ENCODE assay signal across 23 cellular contexts in genomic region chr9:122129969-122130368, GRCh38. TPM values are rescaled to one million over a fixed set of nuclear protein-coding genes. Genes with fewer than 3 reads are reported as not detected.
DNase-seq lines count a peak whose midpoint lies in the region; ATAC-seq, FAIRE-seq and TF ChIP-seq lines count a peak whose summit lies in the region.
"Had no signal": no experiment of that assay in that cellular context is flagged by ENCODE, and none has a peak within 500 bp of the region (broad histone marks: within the 10 kb centered on the region; RNA-seq: fewer than 3 reads in every experiment).

No MANE protein-coding gene starts in this region.

- H3K27me3 ChIP-seq in HepG2 (ENCODE audit: control insufficient read depth in 1 of 2, insufficient read depth in 2 of 2, low read length in 2 of 2) (peaks cover 0 to 15% of the 10 kb centered on the region in 2 experiments; a peak in 1 of 5 replicates), right lobe of liver (no peaks in the 10 kb centered on the region)

- H3K4me1 ChIP-seq in HepG2 (ENCODE audit: insufficient read depth, low read length) (peaks cover 46% of the 10 kb centered on the region), right lobe of liver (peaks cover 0 to 4% (median 0%) of the 10 kb centered on the region in 4 donors)
- H3K4me1 ChIP-seq: BLaER1 had no signal

- H3K9ac ChIP-seq in HepG2 (ENCODE audit: insufficient read depth, low read depth, low read length): no peak overlapping the region
- H3K9ac ChIP-seq: BLaER1 had no signal

- no peak overlapping the region for H3K4me3 Mint-ChIP-seq in activated naive CD8-positive, alpha-beta T cell treated with anti-CD3 and anti-CD28 coated beads for 36 hours
- H3K4me3 Mint-ChIP-seq: CD14-positive monocyte; CD4-positive, alpha-beta memory T cell; IgD-negative memory B cell had no signal

- H3K4me3 ChIP-seq in HepG2 (replicated peaks in 1 of 3; ENCODE audit: insufficient read depth in 1 of 3, low read depth in 2 of 3, low read length in 3 of 3) (no peak overlapping the region), right lobe of liver (no peak overlapping the region)
- H3K4me3 ChIP-seq: BLaER1, HAP-1 had no signal

- H3K79me2 ChIP-seq in HepG2 (ENCODE audit: insufficient read depth, low read length): no peaks in the 10 kb centered on the region

- in situ Hi-C loops in HepG2 (cut with HindIII; ENCODE audit: extremely low pct_ligation_motif_present, low pct_unique_long_range_greater_than_20kb): loop anchor here (10.0 kb wide), 1 partner anchor 325 kb away; no protein-coding TSS in a partner anchor

- TF ChIP-seq RAD21 in HepG2 (CRISPR knock-in tag; IDR thresholded peaks at IDR 0.05): no peak

- H3K27me3 Mint-ChIP-seq in activated naive CD8-positive, alpha-beta T cell treated with anti-CD3 and anti-CD28 coated beads for 36 hours: peaks cover 21% of the 10 kb centered on the region

- no peaks in the 10 kb centered on the region for H3K9me3 Mint-ChIP-seq in activated naive CD8-positive, alpha-beta T cell treated with anti-CD3 and anti-CD28 coated beads for 36 hours
- H3K9me3 Mint-ChIP-seq: CD4-positive, alpha-beta memory T cell; IgD-negative memory B cell had no signal

- no peak overlapping the region for H2AFZ ChIP-seq in HepG2 (ENCODE audit: low read length)

- no peaks in the 10 kb centered on the region for H4K20me1 ChIP-seq in HepG2 (ENCODE audit: insufficient read depth, low read length)
- H4K20me1 ChIP-seq: BLaER1 had no signal

- no peak overlapping the region for H3K4me2 ChIP-seq in HepG2 (ENCODE audit: low read depth, low read length)
- H3K4me2 ChIP-seq: BLaER1 had no signal

- FAIRE-seq in HepG2 (lab: Jason Lieb, UNC): no peak
- FAIRE-seq: GM12892, GM18507, HTR-8/SVneo had no signal

- H3K36me3 Mint-ChIP-seq in activated naive CD8-positive, alpha-beta T cell treated with anti-CD3 and anti-CD28 coated beads for 36 hours: no peaks in the 10 kb centered on the region
- H3K36me3 Mint-ChIP-seq: CD14-positive monocyte; CD4-positive, alpha-beta memory T cell; IgD-negative memory B cell had no signal

- H3K27ac ChIP-seq in HepG2 (ENCODE audit: extremely low read length, insufficient read depth, low read length) (no peak overlapping the region), right lobe of liver (no peak overlapping the region)
- H3K27ac ChIP-seq: BLaER1 had no signal

- CTCF ChIA-PET in HepG2 (lab: Yijun Ruan, JAX; ENCODE audit: low intra/inter-chr PET ratio, low total read pairs): no interaction called here

- 21% methylated on average over 2 of the region's 2 CpGs for WGBS in HepG2 (ENCODE audit: low lambda C conversion rate)
- WGBS in right lobe of liver (ENCODE audit: insufficient coverage, low coverage, low lambda C conversion rate, missing lambda C conversion rate): 78% methylated on average over 2 of the region's 2 CpGs

- ATAC-seq in HepG2 (no peak), right lobe of liver (no peak), sciatic nerve (no peak), HG02884 (IDR thresholded peaks at IDR 0.05; ENCODE audit: unreplicated experiment) (no peak)

- no peaks in the 10 kb centered on the region for H3K9me3 ChIP-seq in HepG2 (ENCODE audit: low read length)
- H3K9me3 ChIP-seq in right lobe of liver: no peaks in the 10 kb centered on the region
- H3K9me3 ChIP-seq: BLaER1, HAP-1 had no signal

- POLR2A ChIA-PET in HepG2 (lab: Yijun Ruan, JAX): no interaction called here

- peaks cover 16% of the 10 kb centered on the region for H3K4me1 Mint-ChIP-seq in activated naive CD8-positive, alpha-beta T cell treated with anti-CD3 and anti-CD28 coated beads for 36 hours

- intact Hi-C loops in HepG2 (cut with micrococcal nuclease; ENCODE audit: unreplicated experiment) (no loop called here), right lobe of liver (cut with DNase I) (loop anchor here (5.0 to 10.0 kb wide), 3 partner anchors 217 to 325 kb away; no protein-coding TSS in a partner anchor), sciatic nerve (cut with DNase I) (loop anchor here (2.0 kb wide), 1 partner anchor 71 kb away; no protein-coding TSS in a partner anchor)

- no peak for TF ChIP-seq CTCF in HepG2 (CRISPR knock-in tag; IDR thresholded peaks at IDR 0.05)
- no peak for TF ChIP-seq CTCF in right lobe of liver (IDR thresholded peaks at IDR 0.05)

- DNase-seq in HepG2 (ENCODE audit: low spot score): no peak
- no peak for DNase-seq in right lobe of liver
- DNase-seq in mesenteric fat pad (ENCODE audit: low spot score): peak; percentile 64
- peak; percentile 6 for DNase-seq in sciatic nerve (ENCODE audit: low spot score)
- DNase-seq in activated naive CD8-positive, alpha-beta T cell treated with anti-CD3 and anti-CD28 coated beads for 36 hours: no peak
- no peak for DNase-seq in stimulated activated CD4-positive, alpha-beta T cell treated with anti-CD3 and anti-CD28 coated beads, Interleukin-2, amount 100 ng/mL, for 24 hours
- DNase-seq: 8988T; CD4-positive, alpha-beta memory T cell; DMS153; DMS79; GDM1; GOT3 had no signal

- TF ChIP-seq POLR2A in HepG2 (IDR thresholded peaks at IDR 0.05; ENCODE audit: insufficient read depth in 1 of 2, low read depth in 2 of 2, low read length in 2 of 2) (no peak), right lobe of liver (IDR thresholded peaks at IDR 0.05) (no peak)

- H3K36me3 ChIP-seq in HepG2 (replicated peaks in 1 of 2; ENCODE audit: control insufficient read depth in 1 of 2, insufficient read depth in 2 of 2, low read length in 2 of 2): no peaks in the 10 kb centered on the region
- no peaks in the 10 kb centered on the region for H3K36me3 ChIP-seq in right lobe of liver
- H3K36me3 ChIP-seq: BLaER1, HAP-1 had no signal

- TF ChIP-seq EP300 in HepG2 (IDR thresholded peaks at IDR 0.05; ENCODE audit: low read depth in 2 of 2, low read length in 2 of 2) (no peak), HepG2 (CRISPR knock-in tag; IDR thresholded peaks at IDR 0.05; ENCODE audit: borderline replicate concordance) (no peak)

- no TSS peak for BruUV-seq in HepG2 (replicated peaks; lab: Mats Ljungman, UMichigan)

- H3K27ac Mint-ChIP-seq in activated naive CD8-positive, alpha-beta T cell treated with anti-CD3 and anti-CD28 coated beads for 36 hours: no peak overlapping the region
- H3K27ac Mint-ChIP-seq: CD14-positive monocyte; CD4-positive, alpha-beta memory T cell; IgD-negative memory B cell had no signal

RNA-seq across cellular contexts. Expression of gene NDUFA8, which starts 29.6 kb away (rescaled TPM):
- total RNA-seq in HepG2 (2016; rRNA removed; fragmentation: Illumina TruSeq; extraction: Trizol): 71.7 and 112 TPM in 2 replicates
- total RNA-seq in HepG2 (2016; cell fraction: cytosol; rRNA removed; fragmentation: Illumina TruSeq; extraction: Trizol; ENCODE audit: low read depth): 24.0 and 28.2 TPM in 2 replicates
- total RNA-seq in HepG2 (2016; cell fraction: insoluble cytoplasmic fraction; rRNA removed; fragmentation: Illumina TruSeq; extraction: Trizol): 77.1 and 98.9 TPM in 2 replicates
- total RNA-seq in HepG2 (2016; cell fraction: membrane; rRNA removed; fragmentation: Illumina TruSeq; extraction: Trizol): 33.8 and 34.5 TPM in 2 replicates
- 26.2 and 29.8 TPM in 2 replicates for total RNA-seq in HepG2 (2016; cell fraction: nucleus; rRNA removed; fragmentation: Illumina TruSeq; extraction: Trizol)
- 57.7 and 68.6 TPM in 2 replicates for polyA plus RNA-seq in HepG2 (2011; rRNA removed)
- polyA plus RNA-seq in HepG2 (2011; cell fraction: cytosol; rRNA removed): 66.4 and 77.0 TPM in 2 replicates
- polyA plus RNA-seq in HepG2 (2011; cell fraction: nucleus; rRNA removed): 14.6 and 17.0 TPM in 2 replicates
- 57.2 and 70.1 TPM in 2 replicates for polyA plus RNA-seq in HepG2 (2012)
- 37.6 and 46.4 TPM in 2 replicates for polyA plus RNA-seq in HepG2 (2016; cell fraction: cytosol; fragmentation: Illumina TruSeq; extraction: Trizol; ENCODE audit: low read depth)
- polyA plus RNA-seq in HepG2 (2016; cell fraction: insoluble cytoplasmic fraction; fragmentation: Illumina TruSeq; extraction: Trizol; ENCODE audit: low read depth): 144 and 158 TPM in 2 replicates
- polyA plus RNA-seq in HepG2 (2016; cell fraction: membrane; fragmentation: Illumina TruSeq; extraction: Trizol; ENCODE audit: low read depth): 38.1 and 41.4 TPM in 2 replicates
- polyA plus RNA-seq in HepG2 (2016; cell fraction: nucleus; fragmentation: Illumina TruSeq; extraction: Trizol; ENCODE audit: insufficient read depth, low read depth): 63.9 and 64.9 TPM in 2 replicates
- 32.8 and 96.4 TPM in 2 replicates for polyA minus RNA-seq in HepG2 (2011; rRNA and poly(A)+ RNA removed; ENCODE audit: low replicate concordance)
- 26.3 and 30.2 TPM in 2 replicates for polyA minus RNA-seq in HepG2 (2011; cell fraction: cytosol; rRNA and poly(A)+ RNA removed)
- polyA minus RNA-seq in HepG2 (2011; cell fraction: nucleus; rRNA and poly(A)+ RNA removed): 9.5 and 12.1 TPM in 2 replicates
- 10 to 100 TPM; 27.3 to 43.9 (median 29.0) TPM for total RNA-seq in right lobe of liver
- total RNA-seq in mesenteric fat pad: 47.5 TPM
- 31.9 TPM for total RNA-seq in sciatic nerve
- total RNA-seq in activated naive CD8-positive, alpha-beta T cell treated with anti-CD3 and anti-CD28 coated beads for 36 hours: 10 to 100 TPM; 55.2 to 56.4 TPM

RNA-seq across cellular contexts. Expression of gene MORN5, which starts 29.7 kb away (rescaled TPM):
- not detected in 2 replicates for total RNA-seq in HepG2 (2016; rRNA removed; fragmentation: Illumina TruSeq; extraction: Trizol)
- total RNA-seq in HepG2 (2016; cell fraction: cytosol; rRNA removed; fragmentation: Illumina TruSeq; extraction: Trizol; ENCODE audit: low read depth): not detected in 2 replicates
- total RNA-seq in HepG2 (2016; cell fraction: insoluble cytoplasmic fraction; rRNA removed; fragmentation: Illumina TruSeq; extraction: Trizol): not detected in 2 replicates
- total RNA-seq in HepG2 (2016; cell fraction: membrane; rRNA removed; fragmentation: Illumina TruSeq; extraction: Trizol): not detected in 2 replicates
- not detected in 2 replicates for total RNA-seq in HepG2 (2016; cell fraction: nucleus; rRNA removed; fragmentation: Illumina TruSeq; extraction: Trizol)
- not detected in 2 replicates for polyA plus RNA-seq in HepG2 (2011; rRNA removed)
- polyA plus RNA-seq in HepG2 (2011; cell fraction: cytosol; rRNA removed): not detected in 2 replicates
- not detected in 2 replicates for polyA plus RNA-seq in HepG2 (2011; cell fraction: nucleus; rRNA removed)
- not detected in 2 replicates for polyA plus RNA-seq in HepG2 (2012)
- polyA plus RNA-seq in HepG2 (2016; cell fraction: cytosol; fragmentation: Illumina TruSeq; extraction: Trizol; ENCODE audit: low read depth): not detected in 2 replicates
- not detected in 2 replicates for polyA plus RNA-seq in HepG2 (2016; cell fraction: insoluble cytoplasmic fraction; fragmentation: Illumina TruSeq; extraction: Trizol; ENCODE audit: low read depth)
- not detected in 2 replicates for polyA plus RNA-seq in HepG2 (2016; cell fraction: membrane; fragmentation: Illumina TruSeq; extraction: Trizol; ENCODE audit: low read depth)
- polyA plus RNA-seq in HepG2 (2016; cell fraction: nucleus; fragmentation: Illumina TruSeq; extraction: Trizol; ENCODE audit: insufficient read depth, low read depth): not detected in 2 replicates
- not detected in 2 replicates for polyA minus RNA-seq in HepG2 (2011; rRNA and poly(A)+ RNA removed; ENCODE audit: low replicate concordance)
- not detected in 2 replicates for polyA minus RNA-seq in HepG2 (2011; cell fraction: cytosol; rRNA and poly(A)+ RNA removed)
- not detected in 2 replicates for polyA minus RNA-seq in HepG2 (2011; cell fraction: nucleus; rRNA and poly(A)+ RNA removed)
- not detected for total RNA-seq in right lobe of liver
- not detected for total RNA-seq in mesenteric fat pad
- total RNA-seq in sciatic nerve: not detected
- total RNA-seq in activated naive CD8-positive, alpha-beta T cell treated with anti-CD3 and anti-CD28 coated beads for 36 hours: not detected
- total RNA-seq: A673; CD4-positive, alpha-beta memory T cell; Daoy had no signal
- polyA plus RNA-seq: AG04450; CD14-positive monocyte; CD4-positive, alpha-beta memory T cell; IgD-negative memory B cell had no signal

RNA-seq across cellular contexts. Expression of gene TTLL11, which starts 36.9 kb away (rescaled TPM):
- 3.1 and 4.5 TPM in 2 replicates for total RNA-seq in HepG2 (2016; rRNA removed; fragmentation: Illumina TruSeq; extraction: Trizol)
- 4.2 and 4.4 TPM in 2 replicates for total RNA-seq in HepG2 (2016; cell fraction: cytosol; rRNA removed; fragmentation: Illumina TruSeq; extraction: Trizol; ENCODE audit: low read depth)
- 3.2 and 4.0 TPM in 2 replicates for total RNA-seq in HepG2 (2016; cell fraction: insoluble cytoplasmic fraction; rRNA removed; fragmentation: Illumina TruSeq; extraction: Trizol)
- 8.0 and 8.2 TPM in 2 replicates for total RNA-seq in HepG2 (2016; cell fraction: membrane; rRNA removed; fragmentation: Illumina TruSeq; extraction: Trizol)
- total RNA-seq in HepG2 (2016; cell fraction: nucleus; rRNA removed; fragmentation: Illumina TruSeq; extraction: Trizol): 3.4 and 4.1 TPM in 2 replicates
- polyA plus RNA-seq in HepG2 (2011; rRNA removed): 5.2 and 6.4 TPM in 2 replicates
- polyA plus RNA-seq in HepG2 (2011; cell fraction: cytosol; rRNA removed): 4.2 and 5.3 TPM in 2 replicates
- polyA plus RNA-seq in HepG2 (2011; cell fraction: nucleus; rRNA removed): 2.5 and 3.8 TPM in 2 replicates
- polyA plus RNA-seq in HepG2 (2012): 3.5 and 4.2 TPM in 2 replicates
- polyA plus RNA-seq in HepG2 (2016; cell fraction: cytosol; fragmentation: Illumina TruSeq; extraction: Trizol; ENCODE audit: low read depth): 4.5 and 4.7 TPM in 2 replicates
- 4.7 and 6.7 TPM in 2 replicates for polyA plus RNA-seq in HepG2 (2016; cell fraction: insoluble cytoplasmic fraction; fragmentation: Illumina TruSeq; extraction: Trizol; ENCODE audit: low read depth)
- polyA plus RNA-seq in HepG2 (2016; cell fraction: membrane; fragmentation: Illumina TruSeq; extraction: Trizol; ENCODE audit: low read depth): 6.6 and 8.0 TPM in 2 replicates
- 4.7 and 5.7 TPM in 2 replicates for polyA plus RNA-seq in HepG2 (2016; cell fraction: nucleus; fragmentation: Illumina TruSeq; extraction: Trizol; ENCODE audit: insufficient read depth, low read depth)
- 3.5 and 6.7 TPM in 2 replicates for polyA minus RNA-seq in HepG2 (2011; rRNA and poly(A)+ RNA removed; ENCODE audit: low replicate concordance)
- polyA minus RNA-seq in HepG2 (2011; cell fraction: cytosol; rRNA and poly(A)+ RNA removed): 2.0 and 2.5 TPM in 2 replicates
- 3.3 and 5.3 TPM in 2 replicates for polyA minus RNA-seq in HepG2 (2011; cell fraction: nucleus; rRNA and poly(A)+ RNA removed)
- 1 to 10 TPM; 3.2 to 5.2 (median 4.1) TPM for total RNA-seq in right lobe of liver
- total RNA-seq in mesenteric fat pad: 9.5 TPM
- 14.2 TPM for total RNA-seq in sciatic nerve
- total RNA-seq in activated naive CD8-positive, alpha-beta T cell treated with anti-CD3 and anti-CD28 coated beads for 36 hours: 1 to 10 TPM; 2.5 to 2.8 TPM

Comparison
In these comparisons a context has a peak if more than half of its experiments do, and no peak if none do; other contexts are left out.
1. DNase-seq: peak in mesenteric fat pad (single experiment) and sciatic nerve (single experiment); none in HepG2 (single experiment), right lobe of liver (0 of 3), activated naive CD8-positive, alpha-beta T cell treated with anti-CD3 and anti-CD28 coated beads for 36 hours (single experiment) and stimulated activated CD4-positive, alpha-beta T cell treated with anti-CD3 and anti-CD28 coated beads, Interleukin-2, amount 100 ng/mL, for 24 hours (0 of 2).